16 cellular contexts compared by ENCODE assay signal in the genomic region with DNA sequence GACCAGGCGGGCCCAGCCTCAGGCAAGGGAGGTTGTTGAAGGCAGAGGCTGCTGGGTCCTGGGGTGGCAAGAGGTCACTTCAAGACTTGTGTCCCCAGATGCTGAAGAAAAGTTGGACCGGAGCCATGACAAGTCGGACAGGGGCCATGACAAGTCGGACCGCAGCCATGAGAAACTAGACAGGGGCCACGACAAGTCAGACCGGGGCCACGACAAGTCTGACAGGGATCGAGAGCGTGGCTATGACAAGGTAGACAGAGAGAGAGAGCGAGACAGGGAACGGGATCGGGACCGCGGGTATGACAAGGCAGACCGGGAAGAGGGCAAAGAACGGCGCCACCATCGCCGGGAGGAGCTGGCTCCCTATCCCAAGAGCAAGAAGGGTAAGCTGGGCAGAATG. TPM values are rescaled to one million over a fixed set of nuclear protein-coding genes. Genes with fewer than 3 reads are reported as not detected.
DNase-seq lines count a peak whose midpoint lies in the region; ATAC-seq, FAIRE-seq and TF ChIP-seq lines count a peak whose summit lies in the region.
"Had no signal": no experiment of that assay in that cellular context is flagged by ENCODE, and none has a peak within 500 bp of the region (broad histone marks: within the 10 kb centered on the region; RNA-seq: fewer than 3 reads in every experiment).

No MANE protein-coding gene starts in this region.

- no peak overlapping the region for H3K27ac ChIP-seq in HepG2 (ENCODE audit: extremely low read length, insufficient read depth, low read length)
- H3K27ac ChIP-seq in right lobe of liver, result no peak overlapping the region
- H3K27ac ChIP-seq in thyroid gland, result no peak overlapping the region
- H3K27ac ChIP-seq: GM23248, SJCRH30 had no signal

- H3K27ac Mint-ChIP-seq in activated T-helper 17 cell treated with anti-CD3 and anti-CD28 coated beads, Interleukin-2, amount 50 U/mL, for 72 hours, result peak overlapping the region; percentile 30
- peak overlapping the region; percentile 94 for H3K27ac Mint-ChIP-seq in nephron progenitor cell

- H3K36me3 ChIP-seq in HepG2 (replicated peaks in 1 of 2; ENCODE audit: control insufficient read depth in 1 of 2, insufficient read depth in 2 of 2, low read length in 2 of 2), result peaks cover 12 to 13% of the 10 kb centered on the region in 2 experiments
- H3K36me3 ChIP-seq in right lobe of liver, result peaks cover 0 to 20% (median 2%) of the 10 kb centered on the region in 4 donors
- H3K36me3 ChIP-seq in thyroid gland, result peaks cover 0 to 9% of the 10 kb centered on the region in 2 donors
- H3K36me3 ChIP-seq: SJCRH30 had no signal

- no peak for ATAC-seq in HepG2
- no peak for ATAC-seq in right lobe of liver
- no peak for ATAC-seq in activated T-helper 17 cell treated with anti-CD3 and anti-CD28 coated beads, Interleukin-2, amount 50 U/mL, for 72 hours (replicated peaks)
- no peak for ATAC-seq in HG02884 (IDR thresholded peaks at IDR 0.05; ENCODE audit: unreplicated experiment)
- ATAC-seq: HCT116 had no signal

- CTCF ChIA-PET in HepG2 (lab: Yijun Ruan, JAX; ENCODE audit: low intra/inter-chr PET ratio, low total read pairs), result no interaction called here

- 97% methylated on average over 20 of the region's 20 CpGs for WGBS in HepG2 (ENCODE audit: low lambda C conversion rate)
- 88% methylated on average over 15 of the region's 20 CpGs for WGBS in right lobe of liver (ENCODE audit: insufficient coverage, low coverage, low lambda C conversion rate, missing lambda C conversion rate)
- 96% methylated on average over 20 of the region's 20 CpGs for WGBS in thyroid gland, 2 donors

- peaks cover 14% of the 10 kb centered on the region for H3K79me2 ChIP-seq in HepG2 (ENCODE audit: insufficient read depth, low read length)

- TF ChIP-seq POLR2A in HepG2 (IDR thresholded peaks at IDR 0.05; ENCODE audit: insufficient read depth in 1 of 2, low read depth in 2 of 2, low read length in 2 of 2), result no peak
- no peak for TF ChIP-seq POLR2A in right lobe of liver (IDR thresholded peaks at IDR 0.05)
- TF ChIP-seq POLR2A in thyroid gland (IDR thresholded peaks at IDR 0.05), result no peak

- no peak for FAIRE-seq in HepG2 (lab: Jason Lieb, UNC)

- H3K9ac ChIP-seq in HepG2 (ENCODE audit: insufficient read depth, low read depth, low read length), result no peak overlapping the region
- H3K9ac ChIP-seq: GM23248 had no signal

- BruUV-seq in HepG2 (replicated peaks; lab: Mats Ljungman, UMichigan), result no TSS peak

- POLR2A ChIA-PET in HepG2 (lab: Yijun Ruan, JAX), result no interaction called here

- H4K20me1 ChIP-seq in HepG2 (ENCODE audit: insufficient read depth, low read length), result no peaks in the 10 kb centered on the region

- in situ Hi-C loops in HepG2 (cut with HindIII; ENCODE audit: extremely low pct_ligation_motif_present, low pct_unique_long_range_greater_than_20kb), result no loop called here

- H3K36me3 Mint-ChIP-seq in activated T-helper 17 cell treated with anti-CD3 and anti-CD28 coated beads, Interleukin-2, amount 50 U/mL, for 72 hours (ENCODE audit: low read depth), result peaks cover 59% of the 10 kb centered on the region
- peaks cover 28% of the 10 kb centered on the region for H3K36me3 Mint-ChIP-seq in nephron progenitor cell (ENCODE audit: low read depth)

- no peaks in the 10 kb centered on the region for H3K9me3 Mint-ChIP-seq in activated T-helper 17 cell treated with anti-CD3 and anti-CD28 coated beads, Interleukin-2, amount 50 U/mL, for 72 hours
- peaks cover 33% of the 10 kb centered on the region for H3K9me3 Mint-ChIP-seq in nephron progenitor cell

- H3K27me3 Mint-ChIP-seq in activated T-helper 17 cell treated with anti-CD3 and anti-CD28 coated beads, Interleukin-2, amount 50 U/mL, for 72 hours, result no peaks in the 10 kb centered on the region
- peaks cover 3% of the 10 kb centered on the region for H3K27me3 Mint-ChIP-seq in nephron progenitor cell (ENCODE audit: low read depth, poor library complexity)

- H3K4me1 Mint-ChIP-seq in activated T-helper 17 cell treated with anti-CD3 and anti-CD28 coated beads, Interleukin-2, amount 50 U/mL, for 72 hours, result no peaks in the 10 kb centered on the region
- peaks cover 7% of the 10 kb centered on the region for H3K4me1 Mint-ChIP-seq in nephron progenitor cell

- DNase-seq in HepG2 (ENCODE audit: low spot score) (no peak), right lobe of liver (no peak), nephron progenitor cell (no peak), thyroid gland (no peak)
- no peak for DNase-seq in activated naive CD4-positive, alpha-beta T cell treated with anti-CD3 and anti-CD28 coated beads, Interleukin-2, amount 50 U/mL, for 16 hours
- DNase-seq: DMS79, GM23248, KBM-7, NCI-H1417 treated with DMSO at 0.1 percent for 48 hours, NCI-H1930, NCI-H774, SJCRH30 had no signal

- intact Hi-C loops in HepG2 (cut with micrococcal nuclease; ENCODE audit: unreplicated experiment), result no loop called here
- intact Hi-C loops in right lobe of liver (cut with DNase I), result loop anchor here in 1 of 2 donors (10.0 kb wide), 1 partner anchor 53 kb away; the partner anchor contains the start of gene OTUD5
- intact Hi-C loops in thyroid gland (cut with DNase I), result no loop called here

- H3K9me3 ChIP-seq in HepG2 (ENCODE audit: low read length) (no peaks in the 10 kb centered on the region), right lobe of liver (no peaks in the 10 kb centered on the region), thyroid gland (no peaks in the 10 kb centered on the region)
- H3K9me3 ChIP-seq: SJCRH30 had no signal

- H3K4me3 ChIP-seq in HepG2 (replicated peaks in 1 of 3; ENCODE audit: insufficient read depth in 1 of 3, low read depth in 2 of 3, low read length in 3 of 3) (no peak overlapping the region), right lobe of liver (no peak overlapping the region), thyroid gland (replicated peaks in 1 of 3) (no peak overlapping the region)
- H3K4me3 ChIP-seq: GM23248, SJCRH30 had no signal

- no peak overlapping the region for H3K4me3 Mint-ChIP-seq in activated T-helper 17 cell treated with anti-CD3 and anti-CD28 coated beads, Interleukin-2, amount 50 U/mL, for 72 hours
- H3K4me3 Mint-ChIP-seq in nephron progenitor cell, result no peak overlapping the region
- H3K4me3 Mint-ChIP-seq: CD14-positive monocyte had no signal

- no peak for TF ChIP-seq RAD21 in HepG2 (CRISPR knock-in tag; IDR thresholded peaks at IDR 0.05)

- H2AFZ ChIP-seq in HepG2 (ENCODE audit: low read length), result no peak overlapping the region
- H2AFZ ChIP-seq: GM23248 had no signal

- H3K4me1 ChIP-seq in HepG2 (ENCODE audit: insufficient read depth, low read length), result peaks cover 10% of the 10 kb centered on the region
- H3K4me1 ChIP-seq in right lobe of liver, result no peaks in the 10 kb centered on the region
- no peaks in the 10 kb centered on the region for H3K4me1 ChIP-seq in thyroid gland
- H3K4me1 ChIP-seq: SJCRH30 had no signal

- H3K27me3 ChIP-seq in HepG2 (ENCODE audit: control insufficient read depth in 1 of 2, insufficient read depth in 2 of 2, low read length in 2 of 2) (no peaks in the 10 kb centered on the region), right lobe of liver (no peaks in the 10 kb centered on the region), thyroid gland (no peaks in the 10 kb centered on the region)
- H3K27me3 ChIP-seq: SJCRH30 had no signal

- no peak overlapping the region for H3K4me2 ChIP-seq in HepG2 (ENCODE audit: low read depth, low read length)

- no peak for TF ChIP-seq CTCF in HepG2 (CRISPR knock-in tag; IDR thresholded peaks at IDR 0.05)
- TF ChIP-seq CTCF in right lobe of liver (IDR thresholded peaks at IDR 0.05), result no peak
- no peak for TF ChIP-seq CTCF in nephron progenitor cell (IDR thresholded peaks at IDR 0.05)
- no peak for TF ChIP-seq CTCF in thyroid gland (IDR thresholded peaks at IDR 0.05)

- no peak for TF ChIP-seq EP300 in HepG2 (IDR thresholded peaks at IDR 0.05; ENCODE audit: low read depth in 2 of 2, low read length in 2 of 2)
- no peak for TF ChIP-seq EP300 in HepG2 (CRISPR knock-in tag; IDR thresholded peaks at IDR 0.05; ENCODE audit: borderline replicate concordance)

RNA-seq across cellular contexts. Expression of gene PQBP1, which starts 4.4 kb away (rescaled TPM):
- total RNA-seq in HepG2 (2016; rRNA removed; fragmentation: Illumina TruSeq; extraction: Trizol) (80.9 and 99.4 TPM in 2 replicates), right lobe of liver (10 to 100 TPM; 29.8 to 47.1 (median 35.7) TPM), thyroid gland (10 to 100 TPM; 52.4 to 76.2 (median 57.2) TPM)
- 33.5 and 34.4 TPM in 2 replicates for total RNA-seq in HepG2 (2016; cell fraction: cytosol; rRNA removed; fragmentation: Illumina TruSeq; extraction: Trizol; ENCODE audit: low read depth)
- 87.4 and 94.4 TPM in 2 replicates for total RNA-seq in HepG2 (2016; cell fraction: insoluble cytoplasmic fraction; rRNA removed; fragmentation: Illumina TruSeq; extraction: Trizol)
- total RNA-seq in HepG2 (2016; cell fraction: membrane; rRNA removed; fragmentation: Illumina TruSeq; extraction: Trizol), result 35.6 and 39.4 TPM in 2 replicates
- total RNA-seq in HepG2 (2016; cell fraction: nucleus; rRNA removed; fragmentation: Illumina TruSeq; extraction: Trizol), result 40.0 and 41.7 TPM in 2 replicates
- 58.1 and 66.9 TPM in 2 replicates for polyA plus RNA-seq in HepG2 (2011; rRNA removed)
- polyA plus RNA-seq in HepG2 (2011; cell fraction: cytosol; rRNA removed), result 77.0 and 80.0 TPM in 2 replicates
- polyA plus RNA-seq in HepG2 (2011; cell fraction: nucleus; rRNA removed), result 123 and 131 TPM in 2 replicates
- 72.0 and 77.4 TPM in 2 replicates for polyA plus RNA-seq in HepG2 (2012)
- 39.2 and 46.6 TPM in 2 replicates for polyA plus RNA-seq in HepG2 (2016; cell fraction: cytosol; fragmentation: Illumina TruSeq; extraction: Trizol; ENCODE audit: low read depth)
- polyA plus RNA-seq in HepG2 (2016; cell fraction: insoluble cytoplasmic fraction; fragmentation: Illumina TruSeq; extraction: Trizol; ENCODE audit: low read depth), result 111 and 112 TPM in 2 replicates
- polyA plus RNA-seq in HepG2 (2016; cell fraction: membrane; fragmentation: Illumina TruSeq; extraction: Trizol; ENCODE audit: low read depth), result 42.4 and 43.0 TPM in 2 replicates
- 101 and 103 TPM in 2 replicates for polyA plus RNA-seq in HepG2 (2016; cell fraction: nucleus; fragmentation: Illumina TruSeq; extraction: Trizol; ENCODE audit: insufficient read depth, low read depth)
- 33.5 and 103 TPM in 2 replicates for polyA minus RNA-seq in HepG2 (2011; rRNA and poly(A)+ RNA removed; ENCODE audit: low replicate concordance)
- 32.2 and 41.4 TPM in 2 replicates for polyA minus RNA-seq in HepG2 (2011; cell fraction: cytosol; rRNA and poly(A)+ RNA removed)
- polyA minus RNA-seq in HepG2 (2011; cell fraction: nucleus; rRNA and poly(A)+ RNA removed), result 23.3 and 26.7 TPM in 2 replicates
- total RNA-seq in activated T-helper 17 cell treated with anti-CD3 and anti-CD28 coated beads, Interleukin-2, amount 50 U/mL, for 72 hours, result 10 to 100 TPM; 62.6 to 95.7 TPM

RNA-seq across cellular contexts. Expression of gene TIMM17B, which starts 4.6 kb away (rescaled TPM):
- total RNA-seq in HepG2 (2016; rRNA removed; fragmentation: Illumina TruSeq; extraction: Trizol) (53.4 and 56.0 TPM in 2 replicates), right lobe of liver (10 to 100 TPM; 18.2 to 29.5 (median 22.5) TPM), thyroid gland (10 to 100 TPM; 34.3 to 53.1 (median 41.2) TPM)
- 16.1 and 16.6 TPM in 2 replicates for total RNA-seq in HepG2 (2016; cell fraction: cytosol; rRNA removed; fragmentation: Illumina TruSeq; extraction: Trizol; ENCODE audit: low read depth)
- total RNA-seq in HepG2 (2016; cell fraction: insoluble cytoplasmic fraction; rRNA removed; fragmentation: Illumina TruSeq; extraction: Trizol), result 59.1 and 59.6 TPM in 2 replicates
- total RNA-seq in HepG2 (2016; cell fraction: membrane; rRNA removed; fragmentation: Illumina TruSeq; extraction: Trizol), result 21.0 and 25.1 TPM in 2 replicates
- total RNA-seq in HepG2 (2016; cell fraction: nucleus; rRNA removed; fragmentation: Illumina TruSeq; extraction: Trizol), result 35.5 and 35.9 TPM in 2 replicates
- polyA plus RNA-seq in HepG2 (2011; rRNA removed), result 69.1 and 72.5 TPM in 2 replicates
- 74.6 and 124 TPM in 2 replicates for polyA plus RNA-seq in HepG2 (2011; cell fraction: cytosol; rRNA removed)
- polyA plus RNA-seq in HepG2 (2011; cell fraction: nucleus; rRNA removed), result 52.8 and 64.5 TPM in 2 replicates
- 50.1 and 56.0 TPM in 2 replicates for polyA plus RNA-seq in HepG2 (2012)
- 18.8 and 21.5 TPM in 2 replicates for polyA plus RNA-seq in HepG2 (2016; cell fraction: cytosol; fragmentation: Illumina TruSeq; extraction: Trizol; ENCODE audit: low read depth)
- 63.6 and 70.0 TPM in 2 replicates for polyA plus RNA-seq in HepG2 (2016; cell fraction: insoluble cytoplasmic fraction; fragmentation: Illumina TruSeq; extraction: Trizol; ENCODE audit: low read depth)
- 22.7 and 26.6 TPM in 2 replicates for polyA plus RNA-seq in HepG2 (2016; cell fraction: membrane; fragmentation: Illumina TruSeq; extraction: Trizol; ENCODE audit: low read depth)
- polyA plus RNA-seq in HepG2 (2016; cell fraction: nucleus; fragmentation: Illumina TruSeq; extraction: Trizol; ENCODE audit: insufficient read depth, low read depth), result 67.0 and 69.3 TPM in 2 replicates
- 67.5 and 136 TPM in 2 replicates for polyA minus RNA-seq in HepG2 (2011; rRNA and poly(A)+ RNA removed; ENCODE audit: low replicate concordance)
- 20.0 and 25.0 TPM in 2 replicates for polyA minus RNA-seq in HepG2 (2011; cell fraction: cytosol; rRNA and poly(A)+ RNA removed)
- 11.8 and 14.9 TPM in 2 replicates for polyA minus RNA-seq in HepG2 (2011; cell fraction: nucleus; rRNA and poly(A)+ RNA removed)
- 10 to 100 TPM; 54.4 to 66.3 TPM for total RNA-seq in activated T-helper 17 cell treated with anti-CD3 and anti-CD28 coated beads, Interleukin-2, amount 50 U/mL, for 72 hours

RNA-seq across cellular contexts. Expression of gene SLC35A2, which starts 9.3 kb away (rescaled TPM):
- total RNA-seq in HepG2 (2016; rRNA removed; fragmentation: Illumina TruSeq; extraction: Trizol) (17.2 and 32.1 TPM in 2 replicates), right lobe of liver (10 to 100 TPM; 15.0 to 19.5 (median 17.3) TPM), thyroid gland (10 to 100 TPM; 26.9 to 47.8 (median 32.3) TPM)
- 5.6 and 5.8 TPM in 2 replicates for total RNA-seq in HepG2 (2016; cell fraction: cytosol; rRNA removed; fragmentation: Illumina TruSeq; extraction: Trizol; ENCODE audit: low read depth)
- 13.8 and 35.7 TPM in 2 replicates for total RNA-seq in HepG2 (2016; cell fraction: insoluble cytoplasmic fraction; rRNA removed; fragmentation: Illumina TruSeq; extraction: Trizol)
- 12.4 and 13.9 TPM in 2 replicates for total RNA-seq in HepG2 (2016; cell fraction: membrane; rRNA removed; fragmentation: Illumina TruSeq; extraction: Trizol)
- 24.9 and 30.9 TPM in 2 replicates for total RNA-seq in HepG2 (2016; cell fraction: nucleus; rRNA removed; fragmentation: Illumina TruSeq; extraction: Trizol)
- 40.8 and 46.4 TPM in 2 replicates for polyA plus RNA-seq in HepG2 (2011; rRNA removed)
- 41.7 and 48.0 TPM in 2 replicates for polyA plus RNA-seq in HepG2 (2011; cell fraction: cytosol; rRNA removed)
- polyA plus RNA-seq in HepG2 (2011; cell fraction: nucleus; rRNA removed), result 31.2 and 31.5 TPM in 2 replicates
- 16.3 and 18.8 TPM in 2 replicates for polyA plus RNA-seq in HepG2 (2012)
- 6.8 and 8.5 TPM in 2 replicates for polyA plus RNA-seq in HepG2 (2016; cell fraction: cytosol; fragmentation: Illumina TruSeq; extraction: Trizol; ENCODE audit: low read depth)
- 20.0 and 23.2 TPM in 2 replicates for polyA plus RNA-seq in HepG2 (2016; cell fraction: insoluble cytoplasmic fraction; fragmentation: Illumina TruSeq; extraction: Trizol; ENCODE audit: low read depth)
- polyA plus RNA-seq in HepG2 (2016; cell fraction: membrane; fragmentation: Illumina TruSeq; extraction: Trizol; ENCODE audit: low read depth), result 12.9 and 13.5 TPM in 2 replicates
- polyA plus RNA-seq in HepG2 (2016; cell fraction: nucleus; fragmentation: Illumina TruSeq; extraction: Trizol; ENCODE audit: insufficient read depth, low read depth), result 57.8 and 62.5 TPM in 2 replicates
- 110 and 137 TPM in 2 replicates for polyA minus RNA-seq in HepG2 (2011; rRNA and poly(A)+ RNA removed; ENCODE audit: low replicate concordance)
- polyA minus RNA-seq in HepG2 (2011; cell fraction: cytosol; rRNA and poly(A)+ RNA removed), result 25.2 and 26.9 TPM in 2 replicates
- 9.3 and 12.1 TPM in 2 replicates for polyA minus RNA-seq in HepG2 (2011; cell fraction: nucleus; rRNA and poly(A)+ RNA removed)
- 10 to 100 TPM; 24.6 to 32.8 TPM for total RNA-seq in activated T-helper 17 cell treated with anti-CD3 and anti-CD28 coated beads, Interleukin-2, amount 50 U/mL, for 72 hours

RNA-seq across cellular contexts. Expression of gene PIM2, which starts 16.7 kb away (rescaled TPM):
- 13.0 and 14.4 TPM in 2 replicates for total RNA-seq in HepG2 (2016; rRNA removed; fragmentation: Illumina TruSeq; extraction: Trizol)
- 1.7 and 2.6 TPM in 2 replicates for total RNA-seq in HepG2 (2016; cell fraction: cytosol; rRNA removed; fragmentation: Illumina TruSeq; extraction: Trizol; ENCODE audit: low read depth)
- total RNA-seq in HepG2 (2016; cell fraction: insoluble cytoplasmic fraction; rRNA removed; fragmentation: Illumina TruSeq; extraction: Trizol), result 11.9 and 13.2 TPM in 2 replicates
- total RNA-seq in HepG2 (2016; cell fraction: membrane; rRNA removed; fragmentation: Illumina TruSeq; extraction: Trizol), result 5.9 and 6.5 TPM in 2 replicates
- 7.9 and 8.0 TPM in 2 replicates for total RNA-seq in HepG2 (2016; cell fraction: nucleus; rRNA removed; fragmentation: Illumina TruSeq; extraction: Trizol)
- polyA plus RNA-seq in HepG2 (2011; rRNA removed), result 15.8 and 17.4 TPM in 2 replicates
- 10.3 and 10.6 TPM in 2 replicates for polyA plus RNA-seq in HepG2 (2011; cell fraction: cytosol; rRNA removed)
- 14.3 and 17.5 TPM in 2 replicates for polyA plus RNA-seq in HepG2 (2011; cell fraction: nucleus; rRNA removed)
- polyA plus RNA-seq in HepG2 (2012), result 10.1 and 10.6 TPM in 2 replicates
- polyA plus RNA-seq in HepG2 (2016; cell fraction: cytosol; fragmentation: Illumina TruSeq; extraction: Trizol; ENCODE audit: low read depth), result 1.1 TPM in 2 replicates
- 14.0 and 15.2 TPM in 2 replicates for polyA plus RNA-seq in HepG2 (2016; cell fraction: insoluble cytoplasmic fraction; fragmentation: Illumina TruSeq; extraction: Trizol; ENCODE audit: low read depth)
- polyA plus RNA-seq in HepG2 (2016; cell fraction: membrane; fragmentation: Illumina TruSeq; extraction: Trizol; ENCODE audit: low read depth), result 3.5 and 4.0 TPM in 2 replicates
- 11.4 and 16.3 TPM in 2 replicates for polyA plus RNA-seq in HepG2 (2016; cell fraction: nucleus; fragmentation: Illumina TruSeq; extraction: Trizol; ENCODE audit: insufficient read depth, low read depth)
- polyA minus RNA-seq in HepG2 (2011; rRNA and poly(A)+ RNA removed; ENCODE audit: low replicate concordance), result 17.3 and 37.4 TPM in 2 replicates
- polyA minus RNA-seq in HepG2 (2011; cell fraction: cytosol; rRNA and poly(A)+ RNA removed), result 4.9 and 5.8 TPM in 2 replicates
- polyA minus RNA-seq in HepG2 (2011; cell fraction: nucleus; rRNA and poly(A)+ RNA removed), result 8.5 and 10.9 TPM in 2 replicates
- total RNA-seq in right lobe of liver, result 1 to 10 TPM; 1.7 to 8.8 (median 6.8) TPM
- 100 to 1,000 TPM; 350 to 648 TPM for total RNA-seq in activated T-helper 17 cell treated with anti-CD3 and anti-CD28 coated beads, Interleukin-2, amount 50 U/mL, for 72 hours
- 10 to 100 TPM in 1 of 4 donors, 1 to 10 TPM in 3; 4.8 to 12.1 (median 5.9) TPM for total RNA-seq in thyroid gland

RNA-seq across cellular contexts. Expression of gene OTUD5, which starts 55.3 kb away (rescaled TPM):
- 16.9 and 18.4 TPM in 2 replicates for total RNA-seq in HepG2 (2016; rRNA removed; fragmentation: Illumina TruSeq; extraction: Trizol)
- total RNA-seq in HepG2 (2016; cell fraction: cytosol; rRNA removed; fragmentation: Illumina TruSeq; extraction: Trizol; ENCODE audit: low read depth), result 7.3 and 7.9 TPM in 2 replicates
- 15.3 and 18.1 TPM in 2 replicates for total RNA-seq in HepG2 (2016; cell fraction: insoluble cytoplasmic fraction; rRNA removed; fragmentation: Illumina TruSeq; extraction: Trizol)
- 13.3 and 13.6 TPM in 2 replicates for total RNA-seq in HepG2 (2016; cell fraction: membrane; rRNA removed; fragmentation: Illumina TruSeq; extraction: Trizol)
- 11.1 and 13.9 TPM in 2 replicates for total RNA-seq in HepG2 (2016; cell fraction: nucleus; rRNA removed; fragmentation: Illumina TruSeq; extraction: Trizol)
- polyA plus RNA-seq in HepG2 (2011; rRNA removed), result 42.2 and 44.8 TPM in 2 replicates
- 29.5 and 29.7 TPM in 2 replicates for polyA plus RNA-seq in HepG2 (2011; cell fraction: cytosol; rRNA removed)
- 74.0 and 78.6 TPM in 2 replicates for polyA plus RNA-seq in HepG2 (2011; cell fraction: nucleus; rRNA removed)
- 30.8 and 34.7 TPM in 2 replicates for polyA plus RNA-seq in HepG2 (2012)
- 14.5 and 15.7 TPM in 2 replicates for polyA plus RNA-seq in HepG2 (2016; cell fraction: cytosol; fragmentation: Illumina TruSeq; extraction: Trizol; ENCODE audit: low read depth)
- polyA plus RNA-seq in HepG2 (2016; cell fraction: insoluble cytoplasmic fraction; fragmentation: Illumina TruSeq; extraction: Trizol; ENCODE audit: low read depth), result 20.0 and 25.8 TPM in 2 replicates
- polyA plus RNA-seq in HepG2 (2016; cell fraction: membrane; fragmentation: Illumina TruSeq; extraction: Trizol; ENCODE audit: low read depth), result 18.9 and 22.2 TPM in 2 replicates
- 32.8 and 33.6 TPM in 2 replicates for polyA plus RNA-seq in HepG2 (2016; cell fraction: nucleus; fragmentation: Illumina TruSeq; extraction: Trizol; ENCODE audit: insufficient read depth, low read depth)
- polyA minus RNA-seq in HepG2 (2011; rRNA and poly(A)+ RNA removed; ENCODE audit: low replicate concordance), result 40.8 and 110 TPM in 2 replicates
- 20.0 and 21.9 TPM in 2 replicates for polyA minus RNA-seq in HepG2 (2011; cell fraction: cytosol; rRNA and poly(A)+ RNA removed)
- polyA minus RNA-seq in HepG2 (2011; cell fraction: nucleus; rRNA and poly(A)+ RNA removed), result 14.8 and 17.9 TPM in 2 replicates
- 10 to 100 TPM; 14.4 to 24.1 (median 21.6) TPM for total RNA-seq in right lobe of liver
- 100 to 1,000 TPM in 1 of 2 donors, 10 to 100 TPM in 1; 67.1 to 111 TPM for total RNA-seq in activated T-helper 17 cell treated with anti-CD3 and anti-CD28 coated beads, Interleukin-2, amount 50 U/mL, for 72 hours
- total RNA-seq in thyroid gland, result 10 to 100 TPM; 33.9 to 52.4 (median 43.3) TPM
